1 cellular context compared by ENCODE assay signal in genomic region chr9:126505697-126506346, GRCh38.
TF ChIP-seq lines count a peak whose summit lies in the region.

No MANE protein-coding gene starts in this region.

TF ChIP-seq in H1, 55 proteins besides CTCF, POLR2A, EP300 and RAD21 (continued from another document):
- TF ChIP-seq E2F6 (IDR thresholded peaks at IDR 0.05) (no peak), SRF (IDR thresholded peaks at IDR 0.05; ENCODE audit: low read depth, low read length) (no peak), GABPA (IDR thresholded peaks at IDR 0.05; ENCODE audit: borderline replicate concordance, insufficient read depth, low read length) (no peak), JUND (IDR thresholded peaks at IDR 0.05; ENCODE audit: low read length) (no peak), CHD1 (IDR thresholded peaks at IDR 0.05; ENCODE audit: low read depth, low read length) (no peak), NANOG (IDR thresholded peaks at IDR 0.05; ENCODE audit: insufficient read depth, low read depth, low read length, poor library complexity, severe bottlenecking) (no peak)
